In the genomic region with DNA sequence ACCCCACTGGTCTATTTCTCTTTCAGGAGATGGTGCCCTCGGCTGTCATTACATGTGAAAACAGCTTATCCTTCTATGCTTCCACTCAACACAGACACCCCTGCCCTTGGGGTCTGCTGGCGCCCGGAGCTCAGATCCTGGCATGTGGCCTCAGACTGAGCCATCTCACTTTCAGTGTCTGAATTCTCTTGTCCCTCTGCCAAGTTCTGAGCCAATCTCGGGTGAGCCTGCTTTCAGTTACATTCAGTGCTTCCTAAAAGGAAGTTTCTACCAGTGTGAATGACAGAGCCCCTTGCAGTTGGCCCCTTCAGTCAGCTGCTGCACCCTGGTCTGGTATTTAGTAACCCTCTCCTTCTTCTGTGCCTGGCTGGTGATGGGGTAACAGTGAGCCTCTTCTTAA, we compare ENCODE assay signal across 8 cellular contexts.
A peak's percentile ranks its signal among the peaks of the same experiment; 100 is the strongest.
DNase-seq lines count a peak whose midpoint lies in the region; ATAC-seq and TF ChIP-seq lines count a peak whose summit lies in the region.

No MANE protein-coding gene starts in this region.

- CTCF ChIA-PET in mammary epithelial cell (lab: Charles Lee; ENCODE audit: low non-redundant PET), result no interaction called here

- no peak overlapping the region for H4K91ac ChIP-seq in mesenchymal stem cell (ENCODE audit: low read length)

- H4K20me1 ChIP-seq in mammary epithelial cell (ENCODE audit: insufficient read depth, low read length), result no peaks in the 10 kb centered on the region

- H2BK12ac ChIP-seq in mesenchymal stem cell (ENCODE audit: low read length in 2 of 2), result peak overlapping the region in 1 of 2 experiments; percentile 71

- BruUV-seq in mammary epithelial cell (replicated peaks; lab: Mats Ljungman, UMichigan), result no TSS peak

- H3K4ac ChIP-seq in mesenchymal stem cell (ENCODE audit: low read depth in 1 of 2, low read length in 2 of 2), result peak overlapping the region in 1 of 2 experiments; percentile 24

- H3K9me3 ChIP-seq in BE2C (no peaks in the 10 kb centered on the region), mammary epithelial cell (replicated peaks; ENCODE audit: insufficient read depth, low read length) (no peaks in the 10 kb centered on the region), mesenchymal stem cell (ENCODE audit: control insufficient read depth, low read length) (no peaks in the 10 kb centered on the region)

- H2BK15ac ChIP-seq in mesenchymal stem cell (ENCODE audit: low read depth, poor library complexity, severe bottlenecking), result no peak overlapping the region

- dilution Hi-C loops in mammary epithelial cell (cut with HindIII; ENCODE audit: low sequenced_read_pairs), result no loop called here

- H3K4me1 ChIP-seq in BE2C (peaks cover 18% of the 10 kb centered on the region), mammary epithelial cell (ENCODE audit: insufficient read depth, low read length) (peaks cover 2% of the 10 kb centered on the region), mesenchymal stem cell (ENCODE audit: control insufficient read depth, insufficient read depth, low read depth, low read length) (peaks cover 4% of the 10 kb centered on the region)

- no peaks in the 10 kb centered on the region for H3K79me1 ChIP-seq in mesenchymal stem cell (replicated peaks; ENCODE audit: low read length, poor library complexity, severe bottlenecking)

- H3K79me2 ChIP-seq in mammary epithelial cell (ENCODE audit: insufficient read depth, low read length), result no peaks in the 10 kb centered on the region

- H2AK5ac ChIP-seq in mesenchymal stem cell (ENCODE audit: low read length, severe bottlenecking), result no peak overlapping the region

- 10% methylated on average over 4 of the region's 4 CpGs for WGBS in mammary epithelial cell (ENCODE audit: low coverage, missing lambda C conversion rate)
- 70% methylated on average over 4 of the region's 4 CpGs for WGBS in mesenchymal stem cell

- TF ChIP-seq CTCF in BE2C (IDR thresholded peaks at IDR 0.05; ENCODE audit: low read depth, low read length), result no peak
- TF ChIP-seq CTCF in mammary epithelial cell (conservative IDR thresholded peaks at IDR 0.05 in 1 of 2, IDR thresholded peaks at IDR 0.05 in 1 of 2; ENCODE audit: extremely low read depth in 1 of 2, insufficient read depth in 1 of 2, low read depth in 1 of 2, low read length in 2 of 2), result no peak

- no peaks in the 10 kb centered on the region for H3K9me3 Mint-ChIP-seq in activated T-helper 17 cell treated with anti-CD3 and anti-CD28 coated beads, Interleukin-2, amount 50 U/mL, for 72 hours

- H3K27ac Mint-ChIP-seq in activated T-helper 17 cell treated with anti-CD3 and anti-CD28 coated beads, Interleukin-2, amount 50 U/mL, for 72 hours, result no peak overlapping the region

- intact Hi-C loops in mammary epithelial cell (cut with micrococcal nuclease), result no loop called here

- no peak for ATAC-seq in GM18520 (IDR thresholded peaks at IDR 0.05; ENCODE audit: unreplicated experiment)
- no peak for ATAC-seq in activated T-helper 17 cell treated with anti-CD3 and anti-CD28 coated beads, Interleukin-2, amount 50 U/mL, for 72 hours (replicated peaks)

- no peak overlapping the region for H4K8ac ChIP-seq in mesenchymal stem cell (ENCODE audit: low read length)

- in situ Hi-C loops in mammary epithelial cell (cut with MboI; ENCODE audit: low sequenced_read_pairs in 2 of 2), result no loop called here

- no peak overlapping the region for H2BK120ac ChIP-seq in mesenchymal stem cell (ENCODE audit: low read depth, low read length)

- H3K4me2 ChIP-seq in mammary epithelial cell (ENCODE audit: insufficient read depth, low read depth, low read length) (no peak overlapping the region), mesenchymal stem cell (ENCODE audit: low read length, poor library complexity, severe bottlenecking) (peak overlapping the region; percentile 47)

- H3K18ac ChIP-seq in mesenchymal stem cell (ENCODE audit: low read depth in 1 of 2, low read length in 2 of 2), result peak overlapping the region; percentile 40 to 72

- H3K36me3 ChIP-seq in BE2C, result no peaks in the 10 kb centered on the region
- H3K36me3 ChIP-seq in mammary epithelial cell (ENCODE audit: insufficient read depth, low read length), result no peaks in the 10 kb centered on the region
- H3K36me3 ChIP-seq in mesenchymal stem cell (ENCODE audit: control insufficient read depth in 1 of 2, insufficient read depth in 2 of 2, low read depth in 1 of 2, low read length in 2 of 2), result peaks cover 0 to 26% of the 10 kb centered on the region in 2 experiments

- no peaks in the 10 kb centered on the region for H3K27me3 ChIP-seq in BE2C
- H3K27me3 ChIP-seq in mammary epithelial cell (ENCODE audit: insufficient read depth, low read length), result no peaks in the 10 kb centered on the region
- H3K27me3 ChIP-seq in mesenchymal stem cell (ENCODE audit: control insufficient read depth in 1 of 2, insufficient read depth in 1 of 2, low read length in 2 of 2), result no peaks in the 10 kb centered on the region

- DNase-seq in BE2C (peak; percentile 92), LHCN-M2 (ENCODE audit: low read depth) (peak; percentile 97), mammary epithelial cell (no peak), mesenchymal stem cell (peak; percentile 50), D341Med (ENCODE audit: low spot score) (no peak)
- DNase-seq in activated effector memory CD4-positive, alpha-beta T cell treated with Interleukin-2 at 50 U/mL for 16 hours, result no peak

- H3K4me3 ChIP-seq in BE2C (ENCODE audit: low read depth, low read length), result peak overlapping the region; percentile 4; the same call in 1 of the 2 replicates
- no peak overlapping the region for H3K4me3 ChIP-seq in mammary epithelial cell (replicated peaks in 1 of 3; ENCODE audit: insufficient read depth in 1 of 3, low read depth in 2 of 3, low read length in 3 of 3)
- peak overlapping the region in 1 of 2 experiments; percentile 69 for H3K4me3 ChIP-seq in mesenchymal stem cell (ENCODE audit: insufficient read depth in 1 of 2, low read depth in 1 of 2, low read length in 2 of 2)

- peaks cover 33% of the 10 kb centered on the region for H3K27me3 Mint-ChIP-seq in activated T-helper 17 cell treated with anti-CD3 and anti-CD28 coated beads, Interleukin-2, amount 50 U/mL, for 72 hours

- H2AFZ ChIP-seq in mammary epithelial cell (ENCODE audit: low read depth, low read length) (peak overlapping the region; percentile 75), mesenchymal stem cell (ENCODE audit: low read depth, low read length) (peak overlapping the region; percentile 18)

- no peaks in the 10 kb centered on the region for H3K4me1 Mint-ChIP-seq in activated T-helper 17 cell treated with anti-CD3 and anti-CD28 coated beads, Interleukin-2, amount 50 U/mL, for 72 hours

- H3K9ac ChIP-seq in mammary epithelial cell (ENCODE audit: insufficient read depth, low read length) (no peak overlapping the region), mesenchymal stem cell (ENCODE audit: low read length) (peak overlapping the region; percentile 65)

- no peak overlapping the region for H3K23ac ChIP-seq in mesenchymal stem cell (ENCODE audit: low read length in 2 of 2)

- H2BK5ac ChIP-seq in mesenchymal stem cell (ENCODE audit: low read depth, low read length, poor library complexity, severe bottlenecking), result no peak overlapping the region

- H3K27ac ChIP-seq in mammary epithelial cell (ENCODE audit: insufficient read depth, low read depth, low read length), result no peak overlapping the region
- no peak overlapping the region for H3K27ac ChIP-seq in mesenchymal stem cell (ENCODE audit: low read length, poor library complexity, severe bottlenecking)

- peak overlapping the region in 1 of 2 experiments; percentile 41 for H3K14ac ChIP-seq in mesenchymal stem cell (ENCODE audit: low read length in 2 of 2)

- no peak overlapping the region for H3K4me3 Mint-ChIP-seq in activated T-helper 17 cell treated with anti-CD3 and anti-CD28 coated beads, Interleukin-2, amount 50 U/mL, for 72 hours

- no peaks in the 10 kb centered on the region for H3K36me3 Mint-ChIP-seq in activated T-helper 17 cell treated with anti-CD3 and anti-CD28 coated beads, Interleukin-2, amount 50 U/mL, for 72 hours (ENCODE audit: low read depth)

Comparison
In these comparisons a context has a peak if more than half of its experiments do, and no peak if none do; other contexts are left out.
1. DNase-seq: peak in BE2C (single experiment), LHCN-M2 (single experiment) and mesenchymal stem cell (single experiment); none in mammary epithelial cell (single experiment), D341Med (single experiment) and activated effector memory CD4-positive, alpha-beta T cell treated with Interleukin-2 at 50 U/mL for 16 hours (single experiment).